10 cellular contexts compared by ENCODE assay signal in the genomic region with DNA sequence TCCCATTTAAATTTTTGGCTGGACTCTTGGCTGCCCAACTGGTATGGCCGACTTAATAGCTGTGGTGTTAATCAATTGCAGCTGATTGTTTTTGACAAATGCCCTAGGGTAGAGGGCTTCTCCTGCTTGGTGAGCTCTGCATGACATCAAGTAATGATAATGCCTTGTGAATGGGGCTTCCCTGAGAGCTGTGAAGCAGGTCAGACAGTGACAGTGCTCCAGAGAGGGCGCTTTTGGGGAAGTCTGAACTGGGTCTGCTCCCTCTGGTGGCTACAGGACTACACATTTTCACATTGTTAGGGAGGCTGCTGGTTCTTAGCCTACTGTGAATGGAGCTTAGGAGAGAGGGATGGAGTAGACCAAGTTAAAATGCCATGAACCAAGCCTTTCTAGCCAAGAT.
DNase-seq lines count a peak whose midpoint lies in the region; ATAC-seq and TF ChIP-seq lines count a peak whose summit lies in the region.
"Had no signal": no experiment of that assay in that cellular context is flagged by ENCODE, and none has a peak within 500 bp of the region (broad histone marks: within the 10 kb centered on the region; RNA-seq: fewer than 3 reads in every experiment).

No MANE protein-coding gene starts in this region.

- no peak overlapping the region for H3K4me3 ChIP-seq in left ventricle myocardium inferior
- no peak overlapping the region for H3K4me3 ChIP-seq in fibroblast of the aortic adventitia (ENCODE audit: low read depth, low read length)
- H3K4me3 ChIP-seq: Peyer's patch had no signal

- no peak overlapping the region for H3K27ac ChIP-seq in left ventricle myocardium inferior (replicated peaks)
- H3K27ac ChIP-seq: Peyer's patch had no signal

- peak; percentile 21 for TF ChIP-seq CTCF in left ventricle myocardium inferior (IDR thresholded peaks at IDR 0.05; ENCODE audit: borderline replicate concordance)
- peak; percentile 29 for TF ChIP-seq CTCF in fibroblast of the aortic adventitia (IDR thresholded peaks at IDR 0.05; ENCODE audit: insufficient read depth, low read length)
- TF ChIP-seq CTCF in type B pancreatic cell (conservative IDR thresholded peaks at IDR 0.05): peak; percentile 60
- no peak for TF ChIP-seq CTCF in GM10248 (IDR thresholded peaks at IDR 0.05; ENCODE audit: control extremely low read depth, extremely low read depth, low read depth, missing control alignments)

- CTCF ChIA-PET in GM10248 (lab: Yijun Ruan, JAX): interaction anchor here (0.6 to 1.7 kb wide), 4 partner anchors 10 to 543 kb away, joined by 3 to 4 read pairs (median 4); no protein-coding TSS in a partner anchor

- POLR2A ChIA-PET in GM10248 (lab: Yijun Ruan, JAX): no interaction called here

- DNase-seq in left ventricle myocardium inferior: no peak
- no peak for DNase-seq in Right ventricle myocardium superior
- peak; percentile 10 for DNase-seq in OCI-M1 (lab: John Stamatoyannopoulos, UW)
- peak; percentile 9 for DNase-seq in fibroblast of the aortic adventitia (ENCODE audit: low read depth)
- DNase-seq in type B pancreatic cell (ENCODE audit: extremely low spot score, unreplicated experiment): no peak
- DNase-seq in GM10248 (ENCODE audit: extremely low spot score): no peak
- no peak for DNase-seq in NK-92 (lab: John Stamatoyannopoulos, UW; ENCODE audit: unreplicated experiment)
- no peak for DNase-seq in T-helper 2 cell treated with Interferon-gamma antibody and Interleukin-4, amounts not matched to agents 5 μg/mL and 100 μg/mL, for 36 hours (ENCODE audit: low spot score)
- DNase-seq: Peyer's patch had no signal

- no peak overlapping the region for H3K27ac Mint-ChIP-seq in type B pancreatic cell
- no peak overlapping the region for H3K27ac Mint-ChIP-seq in T-helper 2 cell treated with Interferon-gamma antibody and Interleukin-4, amounts not matched to agents 5 μg/mL and 100 μg/mL, for 36 hours
- H3K27ac Mint-ChIP-seq: activated naive CD8-positive, alpha-beta T cell had no signal

- peaks cover 4% of the 10 kb centered on the region for H3K4me1 Mint-ChIP-seq in type B pancreatic cell (ENCODE audit: unreplicated experiment)
- H3K4me1 Mint-ChIP-seq in T-helper 2 cell treated with Interferon-gamma antibody and Interleukin-4, amounts not matched to agents 5 μg/mL and 100 μg/mL, for 36 hours (ENCODE audit: low read depth): no peaks in the 10 kb centered on the region

- no peak overlapping the region for H3K4me3 Mint-ChIP-seq in type B pancreatic cell
- H3K4me3 Mint-ChIP-seq in T-helper 2 cell treated with Interferon-gamma antibody and Interleukin-4, amounts not matched to agents 5 μg/mL and 100 μg/mL, for 36 hours: no peak overlapping the region
- H3K4me3 Mint-ChIP-seq: activated naive CD8-positive, alpha-beta T cell had no signal

- intact Hi-C loops in left ventricle myocardium inferior (cut with micrococcal nuclease) (no loop called here), Right ventricle myocardium superior (cut with DNase I) (no loop called here)

- peaks cover 31% of the 10 kb centered on the region for H3K27me3 Mint-ChIP-seq in type B pancreatic cell
- H3K27me3 Mint-ChIP-seq in T-helper 2 cell treated with Interferon-gamma antibody and Interleukin-4, amounts not matched to agents 5 μg/mL and 100 μg/mL, for 36 hours (ENCODE audit: low read depth): peaks cover 14% of the 10 kb centered on the region
- H3K27me3 Mint-ChIP-seq: activated naive CD8-positive, alpha-beta T cell had no signal

- no peak for ATAC-seq in Right ventricle myocardium superior (ENCODE audit: poor library complexity)

- H3K9me3 Mint-ChIP-seq in type B pancreatic cell: peaks cover 13% of the 10 kb centered on the region
- peaks cover 10% of the 10 kb centered on the region for H3K9me3 Mint-ChIP-seq in T-helper 2 cell treated with Interferon-gamma antibody and Interleukin-4, amounts not matched to agents 5 μg/mL and 100 μg/mL, for 36 hours

- peaks cover 3% of the 10 kb centered on the region for H3K36me3 Mint-ChIP-seq in type B pancreatic cell
- H3K36me3 Mint-ChIP-seq in T-helper 2 cell treated with Interferon-gamma antibody and Interleukin-4, amounts not matched to agents 5 μg/mL and 100 μg/mL, for 36 hours (ENCODE audit: low read depth): no peaks in the 10 kb centered on the region

- no peaks in the 10 kb centered on the region for H3K27me3 ChIP-seq in left ventricle myocardium inferior (ENCODE audit: low read depth)
- H3K27me3 ChIP-seq: Peyer's patch had no signal

- peaks cover 29% of the 10 kb centered on the region for H3K9me3 ChIP-seq in left ventricle myocardium inferior (replicated peaks)
- H3K9me3 ChIP-seq: Peyer's patch had no signal

- H3K4me1 ChIP-seq in left ventricle myocardium inferior: no peaks in the 10 kb centered on the region
- H3K4me1 ChIP-seq: Peyer's patch had no signal

- no peaks in the 10 kb centered on the region for H3K36me3 ChIP-seq in left ventricle myocardium inferior
- H3K36me3 ChIP-seq: Peyer's patch had no signal

Comparison
In these comparisons a context has a peak if more than half of its experiments do, and no peak if none do; other contexts are left out.
1. DNase-seq: peak in OCI-M1 (single experiment) and fibroblast of the aortic adventitia (single experiment); none in left ventricle myocardium inferior (single experiment), Right ventricle myocardium superior (single experiment), type B pancreatic cell (single experiment), GM10248 (single experiment), NK-92 (single experiment) and T-helper 2 cell treated with Interferon-gamma antibody and Interleukin-4, amounts not matched to agents 5 μg/mL and 100 μg/mL, for 36 hours (single experiment).